11 cellular contexts compared by ENCODE assay signal in the genomic region with DNA sequence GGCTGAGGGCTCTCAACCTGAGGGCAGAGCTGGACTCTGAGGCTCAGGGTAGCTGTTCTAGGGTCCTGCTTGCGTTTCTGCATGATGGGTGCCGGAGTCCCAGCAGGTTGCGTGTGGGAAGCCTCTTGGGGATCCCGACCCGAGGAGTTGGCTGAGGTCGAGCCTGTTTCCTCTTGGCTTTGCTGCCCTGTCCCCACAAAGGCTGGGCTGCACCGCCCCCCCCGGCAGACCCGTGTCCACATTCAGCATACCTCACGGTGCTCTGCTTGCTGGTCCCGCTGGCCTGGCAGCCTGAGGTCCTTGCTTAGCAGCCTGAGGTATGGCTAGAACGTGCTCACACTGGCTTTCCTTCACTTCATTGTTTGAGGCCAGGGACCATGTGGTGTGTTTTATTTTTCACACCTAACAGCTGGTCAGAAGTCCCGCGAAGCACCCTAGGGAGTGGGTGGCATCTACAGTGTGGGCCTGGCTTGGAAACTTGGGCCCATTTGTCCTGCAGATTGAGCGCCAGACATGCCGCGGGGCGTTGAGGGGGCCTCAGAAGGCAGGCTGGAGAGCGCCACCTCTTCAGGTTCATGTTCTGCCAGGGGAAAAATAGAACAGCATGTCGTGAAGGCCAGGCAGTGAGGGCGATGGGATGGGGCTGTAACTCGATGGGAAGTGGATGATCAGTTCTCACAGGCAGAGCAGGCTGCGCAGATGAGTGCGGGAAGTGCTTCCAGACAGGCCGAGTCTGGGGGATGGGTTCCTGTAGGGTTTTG. TPM values are rescaled to one million over a fixed set of nuclear protein-coding genes. Genes with fewer than 3 reads are reported as not detected.
DNase-seq lines count a peak whose midpoint lies in the region; ATAC-seq and TF ChIP-seq lines count a peak whose summit lies in the region.
"Had no signal": no experiment of that assay in that cellular context is flagged by ENCODE, and none has a peak within 500 bp of the region (broad histone marks: within the 10 kb centered on the region; RNA-seq: fewer than 3 reads in every experiment).

No MANE protein-coding gene starts in this region.

- ATAC-seq in activated T-cell treated with anti-CD3 and anti-CD28 coated beads, Interleukin-2, amount 50 U/mL, for 72 hours (replicated peaks in 1 of 2): no peak
- ATAC-seq in stimulated activated memory B cell treated with anti-CD40 and anti-IgM and Interleukin-4, amounts not matched to agents 10 μg/mL and 1 μg/mL and 100 μg/mL, for 72 hours: no peak

- no peaks in the 10 kb centered on the region for H3K9me3 Mint-ChIP-seq in activated T-cell treated with anti-CD3 and anti-CD28 coated beads, Interleukin-2, amount 50 U/mL, for 72 hours
- H3K9me3 Mint-ChIP-seq in endodermal cell: no peaks in the 10 kb centered on the region
- no peaks in the 10 kb centered on the region for H3K9me3 Mint-ChIP-seq in stimulated activated memory B cell treated with anti-CD40 and anti-IgM and Interleukin-4, amounts not matched to agents 10 μg/mL and 1 μg/mL and 100 μg/mL, for 72 hours
- H3K9me3 Mint-ChIP-seq in chondrocyte (ENCODE audit: low read depth): no peaks in the 10 kb centered on the region

- WGBS in endodermal cell (ENCODE audit: insufficient coverage in 1 of 2, insufficient read length in 1 of 2), 2 experiments: 92% methylated on average over 23 to 25 of the region's 25 CpGs

- TF ChIP-seq CTCF in endodermal cell (conservative IDR thresholded peaks at IDR 0.05) (no peak), chondrocyte (IDR thresholded peaks at IDR 0.05) (no peak)

- H3K4me1 ChIP-seq in endodermal cell (ENCODE audit: control insufficient read depth, insufficient read depth, low read length): peaks cover 5% of the 10 kb centered on the region

- H3K4me3 Mint-ChIP-seq in activated T-cell treated with anti-CD3 and anti-CD28 coated beads, Interleukin-2, amount 50 U/mL, for 72 hours: no peak overlapping the region
- H3K4me3 Mint-ChIP-seq in endodermal cell (no peak overlapping the region), chondrocyte (ENCODE audit: unreplicated experiment) (no peak overlapping the region)
- H3K4me3 Mint-ChIP-seq in stimulated activated memory B cell treated with anti-CD40 and anti-IgM and Interleukin-4, amounts not matched to agents 10 μg/mL and 1 μg/mL and 100 μg/mL, for 72 hours: no peak overlapping the region

- H3K9ac ChIP-seq in endodermal cell (ENCODE audit: extremely low read depth, low read length, poor library complexity, severe bottlenecking): no peak overlapping the region

- H3K27ac ChIP-seq in endodermal cell (ENCODE audit: low read depth, low read length): no peak overlapping the region
- H3K27ac ChIP-seq: vagina had no signal

- H3K36me3 ChIP-seq in endodermal cell (ENCODE audit: control insufficient read depth, insufficient read depth, low read length): peaks cover 94% of the 10 kb centered on the region

- no peaks in the 10 kb centered on the region for H3K9me3 ChIP-seq in endodermal cell (ENCODE audit: control insufficient read depth, low read length)
- H3K9me3 ChIP-seq: vagina had no signal

- H3K36me3 Mint-ChIP-seq in activated T-cell treated with anti-CD3 and anti-CD28 coated beads, Interleukin-2, amount 50 U/mL, for 72 hours (ENCODE audit: insufficient read depth in 2 of 2): peaks cover 6 to 24% of the 10 kb centered on the region in 2 donors
- H3K36me3 Mint-ChIP-seq in endodermal cell (ENCODE audit: low read depth): peaks cover 92% of the 10 kb centered on the region
- peaks cover 85% of the 10 kb centered on the region for H3K36me3 Mint-ChIP-seq in stimulated activated memory B cell treated with anti-CD40 and anti-IgM and Interleukin-4, amounts not matched to agents 10 μg/mL and 1 μg/mL and 100 μg/mL, for 72 hours
- H3K36me3 Mint-ChIP-seq in chondrocyte (ENCODE audit: low read depth): peaks cover 46% of the 10 kb centered on the region

- peaks cover 17% of the 10 kb centered on the region for H3K4me1 Mint-ChIP-seq in activated T-cell treated with anti-CD3 and anti-CD28 coated beads, Interleukin-2, amount 50 U/mL, for 72 hours (ENCODE audit: low read depth)
- H3K4me1 Mint-ChIP-seq in endodermal cell: no peaks in the 10 kb centered on the region
- H3K4me1 Mint-ChIP-seq in stimulated activated memory B cell treated with anti-CD40 and anti-IgM and Interleukin-4, amounts not matched to agents 10 μg/mL and 1 μg/mL and 100 μg/mL, for 72 hours: peaks cover 58% of the 10 kb centered on the region
- no peaks in the 10 kb centered on the region for H3K4me1 Mint-ChIP-seq in chondrocyte (ENCODE audit: low read depth)

- H3K27ac Mint-ChIP-seq in activated T-cell treated with anti-CD3 and anti-CD28 coated beads, Interleukin-2, amount 50 U/mL, for 72 hours: peak overlapping the region; percentile 16
- peak overlapping the region; percentile 41 for H3K27ac Mint-ChIP-seq in endodermal cell
- peak overlapping the region; percentile 38 for H3K27ac Mint-ChIP-seq in stimulated activated memory B cell treated with anti-CD40 and anti-IgM and Interleukin-4, amounts not matched to agents 10 μg/mL and 1 μg/mL and 100 μg/mL, for 72 hours
- no peak overlapping the region for H3K27ac Mint-ChIP-seq in chondrocyte (ENCODE audit: unreplicated experiment)

- H3K27me3 ChIP-seq in endodermal cell (ENCODE audit: control insufficient read depth, insufficient read depth, low read length, poor library complexity, severe bottlenecking): no peaks in the 10 kb centered on the region
- H3K27me3 ChIP-seq: vagina had no signal

- H3K27me3 Mint-ChIP-seq in activated T-cell treated with anti-CD3 and anti-CD28 coated beads, Interleukin-2, amount 50 U/mL, for 72 hours (ENCODE audit: low read depth): no peaks in the 10 kb centered on the region
- H3K27me3 Mint-ChIP-seq in endodermal cell (ENCODE audit: insufficient read depth) (no peaks in the 10 kb centered on the region), chondrocyte (ENCODE audit: low read depth) (no peaks in the 10 kb centered on the region)
- H3K27me3 Mint-ChIP-seq in stimulated activated memory B cell treated with anti-CD40 and anti-IgM and Interleukin-4, amounts not matched to agents 10 μg/mL and 1 μg/mL and 100 μg/mL, for 72 hours: no peaks in the 10 kb centered on the region

- no peak overlapping the region for H3K4me3 ChIP-seq in endodermal cell (ENCODE audit: low read length)
- H3K4me3 ChIP-seq: coronary artery, vagina had no signal

- no peak for DNase-seq in activated T-cell treated with anti-CD3 and anti-CD28 coated beads, Interleukin-2, amount 50 U/mL, for 72 hours
- DNase-seq in activated T-cell treated with anti-CD3 and anti-CD28 coated beads for 4 hours (no peak), endodermal cell (no peak), chondrocyte (ENCODE audit: low spot score) (no peak), AML-193 (lab: John Stamatoyannopoulos, UW) (no peak)
- DNase-seq: ACHN, DND-41, foreskin melanocyte had no signal

RNA-seq across cellular contexts. Expression of a gene that starts 9.5 kb away (rescaled TPM):
- total RNA-seq in activated T-cell treated with anti-CD3 and anti-CD28 coated beads, Interleukin-2, amount 50 U/mL, for 72 hours: 10 to 100 TPM; 37.2 to 45.3 TPM
- total RNA-seq in endodermal cell (10 to 100 TPM; 89.1 to 91.1 TPM), chondrocyte (37.3 to 51.9 TPM (median 48.6 TPM) in 3 replicates)
- polyA plus RNA-seq in endodermal cell (2013, experiment 1 of 2): 74.6 TPM
- polyA plus RNA-seq in endodermal cell (2013, experiment 2 of 2): 61.5 TPM

RNA-seq across cellular contexts. Expression of a gene that starts 11.5 kb away (rescaled TPM):
- total RNA-seq in activated T-cell treated with anti-CD3 and anti-CD28 coated beads, Interleukin-2, amount 50 U/mL, for 72 hours: 100 to 1,000 TPM; 220 to 234 TPM
- 100 to 1,000 TPM; 279 to 280 TPM for total RNA-seq in endodermal cell
- polyA plus RNA-seq in endodermal cell (2013, experiment 1 of 2): 253 TPM
- 256 TPM for polyA plus RNA-seq in endodermal cell (2013, experiment 2 of 2)
- total RNA-seq in chondrocyte: 218 to 238 TPM (median 226 TPM) in 3 replicates

RNA-seq across cellular contexts. Expression of a gene that starts 11.8 kb away (rescaled TPM):
- 10 to 100 TPM; 16.1 to 19.8 TPM for total RNA-seq in activated T-cell treated with anti-CD3 and anti-CD28 coated beads, Interleukin-2, amount 50 U/mL, for 72 hours
- total RNA-seq in endodermal cell (10 to 100 TPM; 23.2 to 28.8 TPM), chondrocyte (13.3 to 14.8 TPM (median 13.4 TPM) in 3 replicates)
- polyA plus RNA-seq in endodermal cell (2013, experiment 1 of 2): 26.8 TPM
- 25.7 TPM for polyA plus RNA-seq in endodermal cell (2013, experiment 2 of 2)

RNA-seq across cellular contexts. Expression of a gene that starts 51.1 kb away (rescaled TPM):
- total RNA-seq in activated T-cell treated with anti-CD3 and anti-CD28 coated beads, Interleukin-2, amount 50 U/mL, for 72 hours: 10 to 100 TPM; 28.3 to 48.2 TPM
- total RNA-seq in endodermal cell (10 to 100 TPM; 28.2 to 29.6 TPM), chondrocyte (22.3 to 28.3 TPM (median 22.6 TPM) in 3 replicates)
- 23.8 TPM for polyA plus RNA-seq in endodermal cell (2013, experiment 1 of 2)
- 21.6 TPM for polyA plus RNA-seq in endodermal cell (2013, experiment 2 of 2)
